Comparison of ENCODE assay signal across 8 cellular contexts in the genomic region with DNA sequence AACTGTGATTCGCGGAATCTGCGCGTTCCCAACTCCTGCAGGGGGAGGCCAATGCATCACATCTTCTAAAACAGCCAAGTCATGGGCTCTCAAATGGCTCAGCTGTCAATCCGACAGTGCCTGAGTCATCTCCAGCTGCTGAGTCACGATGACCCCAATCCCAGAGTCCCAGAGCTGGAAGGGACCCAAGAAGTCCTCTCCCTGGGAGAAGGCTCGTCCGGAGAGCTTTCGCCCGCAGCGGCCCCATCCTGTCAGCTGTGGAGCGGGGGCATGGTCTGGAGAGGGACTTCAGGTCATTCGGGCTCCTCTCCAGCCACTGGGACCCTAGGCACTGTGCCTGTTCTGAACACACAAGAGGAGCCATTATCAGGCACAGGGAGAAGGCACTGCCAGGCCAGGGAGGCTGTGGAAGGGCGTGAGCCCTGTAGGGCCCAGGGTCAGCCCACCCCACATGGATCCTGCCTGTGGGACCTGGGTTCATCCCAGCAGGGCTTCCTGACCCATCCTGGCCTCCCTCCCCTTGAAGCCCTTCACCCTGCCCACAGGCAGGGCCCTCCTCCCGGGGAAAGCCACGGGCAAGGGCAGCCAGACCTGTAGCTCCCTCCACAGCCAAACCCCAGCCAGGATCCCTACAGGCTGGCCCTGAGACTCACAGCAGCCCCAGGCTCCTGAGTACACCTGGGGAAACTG. TPM values are rescaled to one million over a fixed set of nuclear protein-coding genes. Genes with fewer than 3 reads are reported as not detected.
DNase-seq lines count a peak whose midpoint lies in the region; ATAC-seq and TF ChIP-seq lines count a peak whose summit lies in the region.

No MANE protein-coding gene starts in this region.

- H3K36me3 Mint-ChIP-seq in activated T-cell treated with anti-CD3 and anti-CD28 coated beads, Interleukin-2, amount 50 U/mL, for 24 hours (ENCODE audit: low read depth): no peaks in the 10 kb centered on the region
- no peaks in the 10 kb centered on the region for H3K36me3 Mint-ChIP-seq in mesothelial cell of epicardium

- no peaks in the 10 kb centered on the region for H3K9me3 ChIP-seq in prostate gland

- H3K27ac Mint-ChIP-seq in activated T-cell treated with anti-CD3 and anti-CD28 coated beads, Interleukin-2, amount 50 U/mL, for 24 hours: no peak overlapping the region
- no peak overlapping the region for H3K27ac Mint-ChIP-seq in mesothelial cell of epicardium

- H3K4me1 ChIP-seq in prostate gland (replicated peaks): no peaks in the 10 kb centered on the region

- H3K27me3 ChIP-seq in prostate gland (replicated peaks; ENCODE audit: insufficient read depth): no peaks in the 10 kb centered on the region

- no peak for ATAC-seq in GM19351 (IDR thresholded peaks at IDR 0.05; ENCODE audit: unreplicated experiment)

- intact Hi-C loops in prostate gland (cut with DNase I): no loop called here

- no peaks in the 10 kb centered on the region for H3K9me3 Mint-ChIP-seq in activated T-cell treated with anti-CD3 and anti-CD28 coated beads, Interleukin-2, amount 50 U/mL, for 24 hours
- H3K9me3 Mint-ChIP-seq in mesothelial cell of epicardium: no peaks in the 10 kb centered on the region

- no peak overlapping the region for H3K4me3 ChIP-seq in prostate gland

- peaks cover 10% of the 10 kb centered on the region for H3K27me3 Mint-ChIP-seq in activated T-cell treated with anti-CD3 and anti-CD28 coated beads, Interleukin-2, amount 50 U/mL, for 24 hours
- peaks cover 4% of the 10 kb centered on the region for H3K27me3 Mint-ChIP-seq in mesothelial cell of epicardium (ENCODE audit: low read depth)

- TF ChIP-seq POLR2A in prostate gland (IDR thresholded peaks at IDR 0.05): no peak

- H3K4me3 Mint-ChIP-seq in activated T-cell treated with anti-CD3 and anti-CD28 coated beads, Interleukin-2, amount 50 U/mL, for 24 hours: no peak overlapping the region
- H3K4me3 Mint-ChIP-seq in mesothelial cell of epicardium: no peak overlapping the region

- H3K27ac ChIP-seq in prostate gland: no peak overlapping the region

- no peaks in the 10 kb centered on the region for H3K36me3 ChIP-seq in prostate gland

- TF ChIP-seq CTCF in mesothelial cell of epicardium (IDR thresholded peaks at IDR 0.05; ENCODE audit: unreplicated experiment) (no peak), prostate gland (IDR thresholded peaks at IDR 0.05) (no peak)

- WGBS in prostate gland: 72% methylated on average over 15 of the region's 16 CpGs

- peak; percentile 97 for DNase-seq in ELR (ENCODE audit: low read depth)
- DNase-seq in T1000 (lab: John Stamatoyannopoulos, UW): peak; percentile 76
- DNase-seq in glomerular visceral epithelial cell (ENCODE audit: extremely low spot score): peak; percentile 95
- DNase-seq in pulmonary artery endothelial cell (ENCODE audit: low read depth, low spot score): peak; percentile 29
- no peak for DNase-seq in activated T-cell treated with anti-CD3 and anti-CD28 coated beads, Interleukin-2, amount 50 U/mL, for 24 hours
- no peak for DNase-seq in mesothelial cell of epicardium (ENCODE audit: low spot score in 2 of 2, unreplicated experiment in 2 of 2)
- DNase-seq in prostate gland (ENCODE audit: low spot score): no peak

- peaks cover 10% of the 10 kb centered on the region for H3K4me1 Mint-ChIP-seq in activated T-cell treated with anti-CD3 and anti-CD28 coated beads, Interleukin-2, amount 50 U/mL, for 24 hours (ENCODE audit: low read depth)
- peaks cover 3% of the 10 kb centered on the region for H3K4me1 Mint-ChIP-seq in mesothelial cell of epicardium

RNA-seq across cellular contexts. Expression of a gene that starts 47.6 kb away (rescaled TPM):
- 18.6 and 27.2 TPM in 2 replicates for total RNA-seq in pulmonary artery endothelial cell
- total RNA-seq in mesothelial cell of epicardium: 86.1 to 89.7 TPM (median 88.0 TPM) in 3 replicates
- total RNA-seq in prostate gland: 100 to 1,000 TPM in 1 of 2 donors, 10 to 100 TPM in 1; 80.7 to 447 TPM

Comparison
In these comparisons a context has a peak if more than half of its experiments do, and no peak if none do; other contexts are left out.
1. DNase-seq: peak in ELR (single experiment), T1000 (single experiment), glomerular visceral epithelial cell (single experiment) and pulmonary artery endothelial cell (single experiment); none in activated T-cell treated with anti-CD3 and anti-CD28 coated beads, Interleukin-2, amount 50 U/mL, for 24 hours (single experiment), mesothelial cell of epicardium (0 of 2) and prostate gland (single experiment).